Comparison of ENCODE assay signal across 15 cellular contexts in genomic region chr3:44568561-44568960, GRCh38.
"Had no signal": no experiment of that assay in that cellular context is flagged by ENCODE, and none has a peak within 500 bp of the region (broad histone marks: within the 10 kb centered on the region; RNA-seq: fewer than 3 reads in every experiment).

No MANE protein-coding gene starts in this region.

- DNase-seq: activated CD4-positive, alpha-beta T cell treated with anti-CD3 and anti-CD28 coated beads, Interleukin-2, amount 10 ng/mL, durations not matched to agents 24 days and 14 days; activated CD4-positive, CD25-positive, alpha-beta regulatory T cell; activated CD8-positive, alpha-beta memory T cell treated with anti-CD3 and anti-CD28 coated beads, Interleukin-2, amount 50 U/mL, for 48 hours; activated gamma-delta T cell; activated T-cell treated with anti-CD3 and anti-CD28 coated beads, Interleukin-2, amount 50 U/mL, for 72 hours; amygdala; left ventricle myocardium superior; nephron progenitor cell; right cardiac atrium; stimulated activated naive CD8-positive, alpha-beta T cell treated with anti-CD3 and anti-CD28 coated beads, Interleukin-15, amount 100 ng/mL, for 72 hours had no signal

- H3K9me3 ChIP-seq: prostate gland had no signal

- H3K4me3 ChIP-seq: hepatocyte, prostate gland had no signal

- H3K27me3 ChIP-seq: hepatocyte had no signal

- H3K4me1 ChIP-seq: prostate gland had no signal

- FAIRE-seq: colon had no signal

- H3K27ac ChIP-seq: hepatocyte, prostate gland had no signal

- H3K4me1 Mint-ChIP-seq: activated CD4-positive, alpha-beta T cell treated with anti-CD3 and anti-CD28 coated beads, Interleukin-2, amount 10 ng/mL, durations not matched to agents 24 days and 14 days; nephron progenitor cell; stimulated activated naive CD8-positive, alpha-beta T cell treated with anti-CD3 and anti-CD28 coated beads, Interleukin-15, amount 100 ng/mL, for 72 hours had no signal

- H3K79me2 ChIP-seq: hepatocyte had no signal

- H3K36me3 ChIP-seq: prostate gland had no signal

- H2AFZ ChIP-seq: hepatocyte had no signal

- H3K4me2 ChIP-seq: hepatocyte had no signal

- ATAC-seq: activated naive CD4-positive, alpha-beta T cell treated with anti-CD3 and anti-CD28 coated beads, Interleukin-2, amount 50 U/mL, for 72 hours; activated T-cell treated with anti-CD3 and anti-CD28 coated beads, Interleukin-2, amount 50 U/mL, for 72 hours; left ventricle myocardium superior; right cardiac atrium; stimulated activated naive CD8-positive, alpha-beta T cell treated with anti-CD3 and anti-CD28 coated beads, Interleukin-15, amount 100 ng/mL, for 72 hours had no signal

- H3K27me3 Mint-ChIP-seq: activated CD4-positive, alpha-beta T cell treated with anti-CD3 and anti-CD28 coated beads, Interleukin-2, amount 10 ng/mL, durations not matched to agents 24 days and 14 days; stimulated activated naive CD8-positive, alpha-beta T cell treated with anti-CD3 and anti-CD28 coated beads, Interleukin-15, amount 100 ng/mL, for 72 hours; type B pancreatic cell had no signal

- H3K4me3 Mint-ChIP-seq: activated CD4-positive, alpha-beta T cell treated with anti-CD3 and anti-CD28 coated beads, Interleukin-2, amount 10 ng/mL, durations not matched to agents 24 days and 14 days; activated T-cell treated with anti-CD3 and anti-CD28 coated beads, Interleukin-2, amount 50 U/mL, for 72 hours; nephron progenitor cell; stimulated activated naive CD8-positive, alpha-beta T cell treated with anti-CD3 and anti-CD28 coated beads, Interleukin-15, amount 100 ng/mL, for 72 hours; type B pancreatic cell had no signal

- H3K27ac Mint-ChIP-seq: activated CD4-positive, alpha-beta T cell treated with anti-CD3 and anti-CD28 coated beads, Interleukin-2, amount 10 ng/mL, durations not matched to agents 24 days and 14 days; activated naive CD4-positive, alpha-beta T cell treated with anti-CD3 and anti-CD28 coated beads, Interleukin-2, amount 50 U/mL, for 72 hours; activated T-cell treated with anti-CD3 and anti-CD28 coated beads, Interleukin-2, amount 50 U/mL, for 72 hours; nephron progenitor cell; stimulated activated naive CD8-positive, alpha-beta T cell treated with anti-CD3 and anti-CD28 coated beads, Interleukin-15, amount 100 ng/mL, for 72 hours; type B pancreatic cell had no signal
